Comparison of ENCODE assay signal across 8 cellular contexts in genomic region chr2:12177052-12177994, GRCh38.
DNase-seq lines count a peak whose midpoint lies in the region; ATAC-seq and TF ChIP-seq lines count a peak whose summit lies in the region.

No MANE protein-coding gene starts in this region.

- CTCF ChIA-PET in activated CD4-positive, alpha-beta T cell treated with anti-CD3 and anti-CD28 coated beads, Interleukin-2, amount 10 ng/mL, durations not matched to agents 7 days and 5 days (lab: Charles Lee): interaction anchor here (0.6 kb wide), 1 partner anchor 119 kb away, joined by 3 read pairs; no protein-coding TSS in a partner anchor

- H3K27me3 Mint-ChIP-seq in activated CD4-positive, alpha-beta T cell treated with anti-CD3 and anti-CD28 coated beads, Interleukin-2, amount 10 ng/mL, durations not matched to agents 7 days and 5 days: peaks cover 3% of the 10 kb centered on the region

- no peaks in the 10 kb centered on the region for H3K79me2 ChIP-seq in Karpas-422 (ENCODE audit: low read length)

- H3K4me1 ChIP-seq in Karpas-422 (ENCODE audit: low read length): peaks cover 30% of the 10 kb centered on the region
- peaks cover 30% of the 10 kb centered on the region for H3K4me1 ChIP-seq in left ventricle myocardium inferior

- no peak overlapping the region for H3K4me3 Mint-ChIP-seq in activated CD4-positive, alpha-beta T cell treated with anti-CD3 and anti-CD28 coated beads, Interleukin-2, amount 10 ng/mL, durations not matched to agents 7 days and 5 days

- H3K9me3 Mint-ChIP-seq in activated CD4-positive, alpha-beta T cell treated with anti-CD3 and anti-CD28 coated beads, Interleukin-2, amount 10 ng/mL, durations not matched to agents 7 days and 5 days: no peaks in the 10 kb centered on the region

- POLR2A ChIA-PET in activated CD4-positive, alpha-beta T cell treated with anti-CD3 and anti-CD28 coated beads, Interleukin-2, amount 10 ng/mL, durations not matched to agents 7 days and 5 days (lab: Charles Lee): interaction anchor here (0.6 kb wide), 1 partner anchor 386 kb away, joined by 6 read pairs; no protein-coding TSS in a partner anchor

- H3K9ac ChIP-seq in Karpas-422 (ENCODE audit: low read length): peak overlapping the region; percentile 62

- no peak for TF ChIP-seq CTCF in left ventricle myocardium inferior (IDR thresholded peaks at IDR 0.05; ENCODE audit: borderline replicate concordance)

- no peaks in the 10 kb centered on the region for H4K20me1 ChIP-seq in Karpas-422 (ENCODE audit: insufficient read depth, low read depth, low read length)

- peak overlapping the region; percentile 80 for H3K27ac Mint-ChIP-seq in activated CD4-positive, alpha-beta T cell treated with anti-CD3 and anti-CD28 coated beads, Interleukin-2, amount 10 ng/mL, durations not matched to agents 7 days and 5 days

- H3K36me3 ChIP-seq in Karpas-422 (ENCODE audit: insufficient read depth, low read length) (no peaks in the 10 kb centered on the region), left ventricle myocardium inferior (no peaks in the 10 kb centered on the region)

- DNase-seq in activated CD4-positive, CD25-positive, alpha-beta regulatory T cell treated with anti-CD3 and anti-CD28 coated beads, Interleukin-2, amount 50 U/mL, for 72 hours: no peak
- DNase-seq in H4 (ENCODE audit: low spot score): peak; percentile 82
- peak; percentile 89 for DNase-seq in Karpas-422
- DNase-seq in activated CD4-positive, alpha-beta T cell treated with anti-CD3 and anti-CD28 coated beads, Interleukin-2, amount 10 ng/mL, durations not matched to agents 7 days and 5 days: peak; percentile 49
- peak; percentile 42 for DNase-seq in left ventricle myocardium inferior
- peak; percentile 35 for DNase-seq in stimulated activated CD8-positive, alpha-beta memory T cell treated with anti-CD3 and anti-CD28 coated beads, Interleukin-4, amount 100 ng/mL, for 48 hours
- no peak for DNase-seq in glomerular visceral epithelial cell (ENCODE audit: extremely low spot score)

- H3K4me1 Mint-ChIP-seq in activated CD4-positive, alpha-beta T cell treated with anti-CD3 and anti-CD28 coated beads, Interleukin-2, amount 10 ng/mL, durations not matched to agents 7 days and 5 days: peaks cover 33% of the 10 kb centered on the region

- peak; percentile 38 to 70 for ATAC-seq in activated CD4-positive, CD25-positive, alpha-beta regulatory T cell treated with anti-CD3 and anti-CD28 coated beads, Interleukin-2, amount 50 U/mL, for 24 hours

- H3K27me3 ChIP-seq in Karpas-422 (ENCODE audit: low read length) (no peaks in the 10 kb centered on the region), left ventricle myocardium inferior (ENCODE audit: low read depth) (no peaks in the 10 kb centered on the region)

- intact Hi-C loops in left ventricle myocardium inferior (cut with micrococcal nuclease): no loop called here

- H3K9me3 ChIP-seq in Karpas-422 (ENCODE audit: low read length): no peaks in the 10 kb centered on the region
- H3K9me3 ChIP-seq in left ventricle myocardium inferior (replicated peaks): no peaks in the 10 kb centered on the region

- peak overlapping the region; percentile 70 for H3K4me2 ChIP-seq in Karpas-422 (ENCODE audit: low read depth, low read length, poor library complexity, severe bottlenecking)

- peak overlapping the region; percentile 40; the same call in 1 of the 2 replicates for H3K4me3 ChIP-seq in Karpas-422 (ENCODE audit: low read length)
- H3K4me3 ChIP-seq in left ventricle myocardium inferior: no peak overlapping the region

- peak overlapping the region; percentile 55 for H3K27ac ChIP-seq in Karpas-422 (ENCODE audit: low read length)
- H3K27ac ChIP-seq in left ventricle myocardium inferior (replicated peaks): peak overlapping the region; percentile 58

- peak overlapping the region; percentile 68 for H2AFZ ChIP-seq in Karpas-422 (ENCODE audit: low read length)

- no peaks in the 10 kb centered on the region for H3K36me3 Mint-ChIP-seq in activated CD4-positive, alpha-beta T cell treated with anti-CD3 and anti-CD28 coated beads, Interleukin-2, amount 10 ng/mL, durations not matched to agents 7 days and 5 days (ENCODE audit: low read depth)

- H3K9me2 ChIP-seq in Karpas-422 (replicated peaks; ENCODE audit: insufficient read depth, low read length): no peaks in the 10 kb centered on the region

Comparison
In these comparisons a context has a peak if more than half of its experiments do, and no peak if none do; other contexts are left out.
1. DNase-seq: peak in H4 (single experiment), Karpas-422 (single experiment), activated CD4-positive, alpha-beta T cell treated with anti-CD3 and anti-CD28 coated beads, Interleukin-2, amount 10 ng/mL, durations not matched to agents 7 days and 5 days (single experiment), left ventricle myocardium inferior (single experiment) and stimulated activated CD8-positive, alpha-beta memory T cell treated with anti-CD3 and anti-CD28 coated beads, Interleukin-4, amount 100 ng/mL, for 48 hours (single experiment); none in activated CD4-positive, CD25-positive, alpha-beta regulatory T cell treated with anti-CD3 and anti-CD28 coated beads, Interleukin-2, amount 50 U/mL, for 72 hours (single experiment) and glomerular visceral epithelial cell (single experiment).